8 cellular contexts compared by ENCODE assay signal in genomic region chr14:89304972-89305703, GRCh38.
DNase-seq lines count a peak whose midpoint lies in the region; ATAC-seq, FAIRE-seq and TF ChIP-seq lines count a peak whose summit lies in the region.

No MANE protein-coding gene starts in this region.

- TF ChIP-seq CTCF in MCF 10A (IDR thresholded peaks at IDR 0.05; ENCODE audit: unreplicated experiment) (no peak), mammary epithelial cell (conservative IDR thresholded peaks at IDR 0.05 in 1 of 2, IDR thresholded peaks at IDR 0.05 in 1 of 2; ENCODE audit: extremely low read depth in 1 of 2, insufficient read depth in 1 of 2, low read depth in 1 of 2, low read length in 2 of 2) (no peak), H1 (IDR thresholded peaks at IDR 0.05; ENCODE audit: control extremely low read depth in 1 of 3, insufficient read depth in 1 of 3, low read depth in 1 of 3, low read length in 3 of 3) (no peak), nephron progenitor cell (IDR thresholded peaks at IDR 0.05) (no peak)

- intact Hi-C loops in MCF 10A (cut with micrococcal nuclease) = no loop called here
- intact Hi-C loops in mammary epithelial cell (cut with micrococcal nuclease) = no loop called here

- WGBS in mammary epithelial cell (ENCODE audit: low coverage, missing lambda C conversion rate) = 79% methylated on average over 16 of the region's 16 CpGs
- 89% methylated on average over 16 of the region's 16 CpGs; no CpG with 5 or more reads in 1 of the 2 experiments for WGBS in H1 (ENCODE audit: extremely low coverage in 1 of 2, insufficient coverage in 1 of 2, insufficient read length in 1 of 2, insufficient replicate concordance in 2 of 2, low coverage in 1 of 2, low lambda C conversion rate in 2 of 2, missing lambda C conversion rate in 1 of 2), 2 experiments

- no peak overlapping the region for H2BK12ac ChIP-seq in H1 (ENCODE audit: low read depth, low read length)

- no peak overlapping the region for H3K4ac ChIP-seq in H1 (replicated peaks; ENCODE audit: insufficient read length, low read depth, low read length)

- no peak overlapping the region for H2BK120ac ChIP-seq in H1 (replicated peaks; ENCODE audit: low read depth, low read length)

- H3K4me1 Mint-ChIP-seq in MCF 10A (ENCODE audit: insufficient read depth, unreplicated experiment) = peaks cover 15% of the 10 kb centered on the region
- H3K4me1 Mint-ChIP-seq in nephron progenitor cell = peaks cover 56% of the 10 kb centered on the region

- DNase-seq in MCF 10A (ENCODE audit: unreplicated experiment) = peak; percentile 11
- DNase-seq in mammary epithelial cell = no peak
- peak; percentile 72 for DNase-seq in NCI-H774 (lab: John Stamatoyannopoulos, UW)
- no peak for DNase-seq in H1 (ENCODE audit: low read depth in 1 of 2, low spot score in 2 of 2)
- DNase-seq in nephron progenitor cell = no peak
- DNase-seq in ureter (ENCODE audit: low spot score) = no peak
- DNase-seq in NOMO-1 treated with dmso at 0.1 percent for 144 hours (lab: John Stamatoyannopoulos, UW; ENCODE audit: unreplicated experiment) = no peak

- no peak overlapping the region for H3K27ac Mint-ChIP-seq in MCF 10A (ENCODE audit: low read depth, unreplicated experiment)
- peak overlapping the region; percentile 97 for H3K27ac Mint-ChIP-seq in nephron progenitor cell

- no peak overlapping the region; the same call in 1 of the 2 replicates for H4K8ac ChIP-seq in H1 (ENCODE audit: extremely low read depth, insufficient read depth, low read length)

- no peaks in the 10 kb centered on the region for H3K27me3 Mint-ChIP-seq in MCF 10A (ENCODE audit: insufficient read depth, unreplicated experiment)
- H3K27me3 Mint-ChIP-seq in nephron progenitor cell (ENCODE audit: low read depth, poor library complexity) = peaks cover 3% of the 10 kb centered on the region

- no TSS peak for BruUV-seq in MCF 10A (replicated peaks; lab: Mats Ljungman, UMichigan)
- no TSS peak for BruUV-seq in mammary epithelial cell (replicated peaks; lab: Mats Ljungman, UMichigan)

- H3K36me3 Mint-ChIP-seq in MCF 10A (ENCODE audit: insufficient read depth, unreplicated experiment) (no peaks in the 10 kb centered on the region), nephron progenitor cell (ENCODE audit: low read depth) (peaks cover 33% of the 10 kb centered on the region)

- H3K23ac ChIP-seq in H1 (ENCODE audit: insufficient read length) = no peak overlapping the region

- in situ Hi-C loops in mammary epithelial cell (cut with MboI; ENCODE audit: low sequenced_read_pairs in 2 of 2) = no loop called here

- no peak for TF ChIP-seq POLR2A in H1 (IDR thresholded peaks at IDR 0.05; ENCODE audit: control extremely low read depth in 1 of 2, low read depth in 2 of 2, low read length in 2 of 2)

- H3K36me3 ChIP-seq in mammary epithelial cell (ENCODE audit: insufficient read depth, low read length) (no peaks in the 10 kb centered on the region), H1 (ENCODE audit: control insufficient read depth in 2 of 4, insufficient read depth in 4 of 4, low read length in 3 of 4) (peaks cover 0 to 5% (median 2%) of the 10 kb centered on the region in 4 experiments; a peak in 1 of 8 replicates)

- H3K23me2 ChIP-seq in H1 (ENCODE audit: low read depth, low read length) = no peaks in the 10 kb centered on the region; the same call in none of the 2 replicates

- no peaks in the 10 kb centered on the region for H3K4me1 ChIP-seq in mammary epithelial cell (ENCODE audit: insufficient read depth, low read length)
- peaks cover 12 to 37% (median 31%) of the 10 kb centered on the region in 4 experiments for H3K4me1 ChIP-seq in H1 (replicated peaks in 1 of 4; ENCODE audit: control insufficient read depth in 3 of 4, insufficient read depth in 4 of 4, low read length in 3 of 4)

- H3K9me3 Mint-ChIP-seq in MCF 10A (ENCODE audit: unreplicated experiment) (no peaks in the 10 kb centered on the region), nephron progenitor cell (no peaks in the 10 kb centered on the region)

- H4K5ac ChIP-seq in H1 (ENCODE audit: insufficient read length, low read depth, low read length) = no peak overlapping the region

- dilution Hi-C loops in mammary epithelial cell (cut with HindIII; ENCODE audit: low sequenced_read_pairs) = loop anchor here (5.0 kb wide), 2 partner anchors 47 to 53 kb away; no protein-coding TSS in a partner anchor

- no peak overlapping the region for H3K56ac ChIP-seq in H1 (replicated peaks; ENCODE audit: insufficient read length, low read depth, low read length)

- TF ChIP-seq RAD21 in H1 (IDR thresholded peaks at IDR 0.05 in 1 of 2, conservative IDR thresholded peaks at IDR 0.05 in 1 of 2; ENCODE audit: low read depth in 2 of 2, low read length in 2 of 2) = no peak

- no peaks in the 10 kb centered on the region for H3K27me3 ChIP-seq in mammary epithelial cell (ENCODE audit: insufficient read depth, low read length)
- no peaks in the 10 kb centered on the region for H3K27me3 ChIP-seq in H1 (replicated peaks in 1 of 4; ENCODE audit: control insufficient read depth in 3 of 4, extremely low read depth in 1 of 4, insufficient read depth in 3 of 4, low read length in 3 of 4)

- no peak overlapping the region for H2AFZ ChIP-seq in mammary epithelial cell (ENCODE audit: low read depth, low read length)
- no peak overlapping the region for H2AFZ ChIP-seq in H1 (ENCODE audit: low read length)

- H3K9ac ChIP-seq in mammary epithelial cell (ENCODE audit: insufficient read depth, low read length) (no peak overlapping the region), H1 (replicated peaks in 1 of 4; ENCODE audit: extremely low read depth in 1 of 4, low read depth in 3 of 4, low read length in 3 of 4) (no peak overlapping the region)

- H3K27ac ChIP-seq in mammary epithelial cell (ENCODE audit: insufficient read depth, low read depth, low read length) = no peak overlapping the region
- H3K27ac ChIP-seq in H1 (ENCODE audit: low read depth, low read length) = no peak overlapping the region

- CTCF ChIA-PET in MCF 10A (lab: Yijun Ruan, JAX) = interaction anchor here (0.8 kb wide), 1 partner anchor 930 kb away, joined by 3 read pairs; no protein-coding TSS in a partner anchor
- CTCF ChIA-PET in mammary epithelial cell (lab: Charles Lee; ENCODE audit: low non-redundant PET) = no interaction called here
- CTCF ChIA-PET in H1 (lab: Charles Lee; ENCODE audit: partially characterized antibody) = interaction anchor here (0.6 to 2.2 kb wide), 7 partner anchors 9 to 263 kb away, joined by 3 to 6 read pairs (median 3); no protein-coding TSS in a partner anchor

- H4K20me1 ChIP-seq in mammary epithelial cell (ENCODE audit: insufficient read depth, low read length) (no peaks in the 10 kb centered on the region), H1 (replicated peaks in 1 of 2; ENCODE audit: control insufficient read depth in 1 of 2, insufficient read depth in 2 of 2, low read length in 2 of 2) (peaks cover 2 to 6% of the 10 kb centered on the region in 2 experiments)

- H3K9me3 ChIP-seq in mammary epithelial cell (replicated peaks; ENCODE audit: insufficient read depth, low read length) = no peaks in the 10 kb centered on the region
- no peaks in the 10 kb centered on the region for H3K9me3 ChIP-seq in H1 (ENCODE audit: insufficient read depth in 2 of 2, low read depth in 1 of 2, low read length in 1 of 2)

- H2AK5ac ChIP-seq in H1 (ENCODE audit: low read depth, low read length) = 0 out of 2 replicates have a peak overlapping the region, but pooled peaks have one; percentile 4

- no peak overlapping the region for H2BK15ac ChIP-seq in H1 (ENCODE audit: low read length)

- H3K79me1 ChIP-seq in H1 (ENCODE audit: low read depth, low read length) = peaks cover 4% of the 10 kb centered on the region

- no peak overlapping the region for H2BK20ac ChIP-seq in H1 (ENCODE audit: low read length)

- POLR2A ChIA-PET in MCF 10A (lab: Yijun Ruan, JAX) (no interaction called here), H1 (lab: Charles Lee; ENCODE audit: partially characterized antibody) (interaction anchor here (0.9 to 2.1 kb wide), 5 partner anchors 8 to 14 kb away, joined by 3 to 9 read pairs (median 4); no protein-coding TSS in a partner anchor)

- no peak overlapping the region for H3K18ac ChIP-seq in H1 (ENCODE audit: extremely low read depth, low read length)

- no peak overlapping the region for H2BK5ac ChIP-seq in H1 (ENCODE audit: low read depth, low read length)

- H4K91ac ChIP-seq in H1 (replicated peaks; ENCODE audit: insufficient read length, low read length) = no peak overlapping the region

- H3K79me2 ChIP-seq in mammary epithelial cell (ENCODE audit: insufficient read depth, low read length) (no peaks in the 10 kb centered on the region), H1 (ENCODE audit: control insufficient read depth in 1 of 2, insufficient read depth in 2 of 2, low read length in 2 of 2) (peaks cover 0 to 86% of the 10 kb centered on the region in 2 experiments; a peak in 3 of 4 replicates)

- H3K14ac ChIP-seq in H1 (ENCODE audit: insufficient read length) = no peak overlapping the region

- peak; percentile 52 for ATAC-seq in HG02885 (IDR thresholded peaks at IDR 0.05; ENCODE audit: poor library complexity, unreplicated experiment)

- H3K4me2 ChIP-seq in mammary epithelial cell (ENCODE audit: insufficient read depth, low read depth, low read length) (no peak overlapping the region), H1 (ENCODE audit: insufficient read depth in 1 of 2, low read depth in 2 of 2, low read length in 2 of 2) (no peak overlapping the region)

- no peak for FAIRE-seq in H1 (lab: Jason Lieb, UNC)

- no peak for TF ChIP-seq EP300 in H1 (IDR thresholded peaks at IDR 0.05; ENCODE audit: borderline replicate concordance in 1 of 2, low read depth in 2 of 2, low read length in 2 of 2)

- H3K4me3 ChIP-seq in mammary epithelial cell (replicated peaks in 1 of 3; ENCODE audit: insufficient read depth in 1 of 3, low read depth in 2 of 3, low read length in 3 of 3) (no peak overlapping the region), H1 (ENCODE audit: extremely low read depth in 1 of 4, insufficient read depth in 2 of 4, low read depth in 3 of 4, low read length in 4 of 4) (no peak overlapping the region)

- H3K4me3 Mint-ChIP-seq in MCF 10A (ENCODE audit: unreplicated experiment) = no peak overlapping the region
- peak overlapping the region; percentile 44 for H3K4me3 Mint-ChIP-seq in nephron progenitor cell

TF ChIP-seq in H1, 55 proteins besides CTCF, POLR2A, EP300 and RAD21:
- no peak for TF ChIP-seq TBP (IDR thresholded peaks at IDR 0.05; ENCODE audit: low read depth, low read length)
- TF ChIP-seq SIRT6 (IDR thresholded peaks at IDR 0.05; ENCODE audit: low read length) = no peak
- no peak for TF ChIP-seq MAFK (IDR thresholded peaks at IDR 0.05; ENCODE audit: low read depth, low read length)
- TF ChIP-seq CEBPB (IDR thresholded peaks at IDR 0.05; ENCODE audit: low read depth, low read length) = no peak
- TF ChIP-seq SAP30 (IDR thresholded peaks at IDR 0.05; ENCODE audit: insufficient read depth, insufficient replicate concordance, low read length) = no peak
- TF ChIP-seq RNF2 (IDR thresholded peaks at IDR 0.05; ENCODE audit: borderline replicate concordance, low read depth, low read length, missing control alignments, poor library complexity, severe bottlenecking) = no peak

Comparison
In these comparisons a context has a peak if more than half of its experiments do, and no peak if none do; other contexts are left out.
1. DNase-seq: peak in MCF 10A (single experiment) and NCI-H774 (single experiment); none in mammary epithelial cell (single experiment), H1 (0 of 2), nephron progenitor cell (single experiment), ureter (single experiment) and NOMO-1 treated with dmso at 0.1 percent for 144 hours (single experiment).